In the genomic region with DNA sequence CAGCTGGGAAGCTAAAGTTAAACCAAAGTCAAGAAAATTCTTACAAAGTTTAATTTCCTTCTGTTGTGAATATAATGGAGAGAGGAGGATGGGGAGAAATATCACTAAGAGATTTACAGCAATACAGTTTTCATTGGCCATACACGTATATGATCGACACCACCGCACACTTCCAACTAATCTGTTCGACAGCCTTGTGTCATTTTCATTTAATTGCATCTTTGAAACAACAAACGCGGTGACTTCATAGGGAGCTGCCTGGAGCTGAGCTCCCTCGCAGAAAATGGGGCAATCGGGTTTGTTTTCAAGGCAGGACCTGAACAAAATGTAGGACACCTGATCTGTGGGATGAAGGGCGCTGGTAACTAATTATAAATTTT, we compare ENCODE assay signal across 8 cellular contexts. TPM values are rescaled to one million over a fixed set of nuclear protein-coding genes. Genes with fewer than 3 reads are reported as not detected.
A peak's percentile ranks its signal among the peaks of the same experiment; 100 is the strongest.
DNase-seq lines count a peak whose midpoint lies in the region; ATAC-seq and TF ChIP-seq lines count a peak whose summit lies in the region.

No MANE protein-coding gene starts in this region.

- peak overlapping the region; percentile 78 for H3K4me3 Mint-ChIP-seq in T-helper 2 cell treated with Interferon-gamma antibody and Interleukin-4, amounts not matched to agents 5 μg/mL and 100 μg/mL, for 36 hours

- H3K27me3 Mint-ChIP-seq in T-helper 2 cell treated with Interferon-gamma antibody and Interleukin-4, amounts not matched to agents 5 μg/mL and 100 μg/mL, for 36 hours (ENCODE audit: low read depth): peaks cover 54% of the 10 kb centered on the region

- H3K9me3 Mint-ChIP-seq in T-helper 2 cell treated with Interferon-gamma antibody and Interleukin-4, amounts not matched to agents 5 μg/mL and 100 μg/mL, for 36 hours: no peaks in the 10 kb centered on the region
- no peaks in the 10 kb centered on the region for H3K9me3 Mint-ChIP-seq in activated naive CD4-positive, alpha-beta T cell treated with anti-CD3 and anti-CD28 coated beads, Interleukin-2, amount 50 U/mL, for 72 hours

- peaks cover 13% of the 10 kb centered on the region for H3K4me1 Mint-ChIP-seq in T-helper 2 cell treated with Interferon-gamma antibody and Interleukin-4, amounts not matched to agents 5 μg/mL and 100 μg/mL, for 36 hours (ENCODE audit: low read depth)

- no peaks in the 10 kb centered on the region for H3K36me3 Mint-ChIP-seq in T-helper 2 cell treated with Interferon-gamma antibody and Interleukin-4, amounts not matched to agents 5 μg/mL and 100 μg/mL, for 36 hours (ENCODE audit: low read depth)
- peaks cover 0 to 5% of the 10 kb centered on the region in 2 donors for H3K36me3 Mint-ChIP-seq in activated naive CD4-positive, alpha-beta T cell treated with anti-CD3 and anti-CD28 coated beads, Interleukin-2, amount 50 U/mL, for 72 hours

- peak; percentile 75 for DNase-seq in SIG-M5 treated with dmso at 0.1 percent for 504 hours (lab: John Stamatoyannopoulos, UW; ENCODE audit: unreplicated experiment)
- DNase-seq in SIG-M5 (lab: John Stamatoyannopoulos, UW): no peak
- DNase-seq in T-helper 2 cell treated with Interferon-gamma antibody and Interleukin-4, amounts not matched to agents 5 μg/mL and 100 μg/mL, for 36 hours (ENCODE audit: low spot score): no peak
- DNase-seq in fibroblast of mammary gland (ENCODE audit: low read depth): peak; percentile 57
- DNase-seq in pons (ENCODE audit: low spot score): peak; percentile 58
- DNase-seq in globus pallidus (ENCODE audit: low spot score): no peak
- DNase-seq in stimulated activated CD4-positive, alpha-beta T cell treated with anti-CD3 and anti-CD28 coated beads, Interleukin-2, amount 100 ng/mL, for 48 hours: no peak
- no peak for DNase-seq in activated naive CD4-positive, alpha-beta T cell treated with anti-CD3 and anti-CD28 coated beads, Interleukin-2, amount 50 U/mL, for 72 hours (ENCODE audit: low spot score in 2 of 2)

- H3K4me3 ChIP-seq in fibroblast of mammary gland (ENCODE audit: control insufficient read depth, low read depth, low read length): peak overlapping the region; percentile 91

- no peak overlapping the region for H3K27ac Mint-ChIP-seq in T-helper 2 cell treated with Interferon-gamma antibody and Interleukin-4, amounts not matched to agents 5 μg/mL and 100 μg/mL, for 36 hours
- no peak overlapping the region for H3K27ac Mint-ChIP-seq in activated naive CD4-positive, alpha-beta T cell treated with anti-CD3 and anti-CD28 coated beads, Interleukin-2, amount 50 U/mL, for 72 hours

- TF ChIP-seq CTCF in fibroblast of mammary gland (conservative IDR thresholded peaks at IDR 0.05; ENCODE audit: control insufficient read depth, insufficient read depth, low read depth, low read length): no peak

- ATAC-seq in activated naive CD4-positive, alpha-beta T cell treated with anti-CD3 and anti-CD28 coated beads, Interleukin-2, amount 50 U/mL, for 72 hours: no peak

RNA-seq across cellular contexts. Expression of a gene that starts 1.3 kb away (rescaled TPM):
- total RNA-seq in activated naive CD4-positive, alpha-beta T cell treated with anti-CD3 and anti-CD28 coated beads, Interleukin-2, amount 50 U/mL, for 72 hours: under 1 TPM; 0.36 to 0.39 TPM

Comparison
In these comparisons a context has a peak if more than half of its experiments do, and no peak if none do; other contexts are left out.
1. DNase-seq: peak in SIG-M5 treated with dmso at 0.1 percent for 504 hours (single experiment), fibroblast of mammary gland (single experiment) and pons (single experiment); none in SIG-M5 (single experiment), T-helper 2 cell treated with Interferon-gamma antibody and Interleukin-4, amounts not matched to agents 5 μg/mL and 100 μg/mL, for 36 hours (single experiment), globus pallidus (single experiment), stimulated activated CD4-positive, alpha-beta T cell treated with anti-CD3 and anti-CD28 coated beads, Interleukin-2, amount 100 ng/mL, for 48 hours (0 of 2) and activated naive CD4-positive, alpha-beta T cell treated with anti-CD3 and anti-CD28 coated beads, Interleukin-2, amount 50 U/mL, for 72 hours (0 of 2).